Comparison of ENCODE assay signal across 1 cellular context in genomic region chr17:17739388-17740066, GRCh38.
TF ChIP-seq lines count a peak whose summit lies in the region.

No MANE protein-coding gene starts in this region.

TF ChIP-seq in WTC11, 78 proteins besides CTCF, POLR2A, EP300 and RAD21 (continued from another document):
- no peak for TF ChIP-seq ZNF532 (CRISPR knock-in tag; IDR thresholded peaks at IDR 0.05; ENCODE audit: borderline replicate concordance)
- TF ChIP-seq ZNF281 (CRISPR knock-in tag; IDR thresholded peaks at IDR 0.05): no peak
- TF ChIP-seq ZNF512 (CRISPR knock-in tag; IDR thresholded peaks at IDR 0.05; ENCODE audit: borderline replicate concordance): no peak
- no peak for TF ChIP-seq MLX (CRISPR knock-in tag; IDR thresholded peaks at IDR 0.05)
- no peak for TF ChIP-seq ZNF121 (CRISPR knock-in tag; IDR thresholded peaks at IDR 0.05)
- TF ChIP-seq ZNF671 (CRISPR knock-in tag; IDR thresholded peaks at IDR 0.05): no peak
- TF ChIP-seq GRHL2 (CRISPR knock-in tag; IDR thresholded peaks at IDR 0.05; ENCODE audit: insufficient replicate concordance, severe bottlenecking): no peak
- no peak for TF ChIP-seq ZMAT4 (CRISPR knock-in tag; IDR thresholded peaks at IDR 0.05)
- TF ChIP-seq IRF2 (CRISPR knock-in tag; IDR thresholded peaks at IDR 0.05; ENCODE audit: borderline replicate concordance, low read depth): no peak
